ENCODE assay signal across 25 cellular contexts in the genomic region with DNA sequence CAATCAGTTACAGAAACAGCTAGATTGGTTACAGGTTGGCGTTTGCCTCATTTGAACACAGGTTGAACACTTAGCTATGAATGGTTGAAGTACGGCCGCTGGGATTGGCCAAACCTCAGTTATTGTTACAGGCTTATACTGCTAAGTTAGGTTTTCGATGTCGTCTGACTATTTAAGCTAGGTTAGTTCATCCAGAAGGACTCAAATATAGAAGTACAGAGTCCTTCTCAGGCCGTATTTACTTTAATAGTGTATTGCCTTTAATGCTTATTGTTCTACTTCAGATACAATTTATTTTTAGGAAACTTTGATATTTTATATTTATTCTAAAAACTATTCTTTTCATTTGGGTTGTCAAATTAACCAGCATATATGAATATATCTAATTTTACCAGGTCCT.
"Had no signal": no experiment of that assay in that cellular context is flagged by ENCODE, and none has a peak within 500 bp of the region (broad histone marks: within the 10 kb centered on the region; RNA-seq: fewer than 3 reads in every experiment).

No MANE protein-coding gene starts in this region.

- H3K27ac ChIP-seq: left lung, lower lobe of right lung, ovary, right atrium auricular region, sigmoid colon, spleen, suprapubic skin, thoracic aorta, tibial artery, upper lobe of right lung had no signal

- ATAC-seq: left cardiac atrium; left lung; lower lobe of right lung; natural killer cell; stimulated activated effector memory CD8-positive, alpha-beta T cell treated with anti-CD3 and anti-CD28 coated beads, Interleukin-12 subunit alpha, Interleukin-12 subunit beta, amount 100 ng/mL, for 72 hours; upper lobe of right lung had no signal

- H3K4me1 ChIP-seq: left lung, lower lobe of right lung, right atrium auricular region, sigmoid colon, spleen, suprapubic skin, upper lobe of right lung had no signal

- H3K9me3 ChIP-seq: lower lobe of right lung, ovary, right atrium auricular region, sigmoid colon, suprapubic skin, thoracic aorta, tibial artery, upper lobe of right lung had no signal

- DNase-seq: hippocampal formation; kidney glomerular epithelial cell; left cardiac atrium; left lung; lower lobe of right lung; mammary epithelial cell; mesenchymal stem cell; naive B cell; natural killer cell; nephron progenitor cell; ovary; sigmoid colon; small intestine; spleen; stimulated activated CD4-positive, alpha-beta T cell treated with anti-CD3 and anti-CD28 coated beads, Interleukin-4, amount 100 ng/mL, for 24 hours; stimulated activated naive CD4-positive, alpha-beta T cell; tibial artery; trophoblast cell; upper lobe of right lung had no signal

- H3K36me3 ChIP-seq: left lung, lower lobe of right lung, ovary, right atrium auricular region, sigmoid colon, spleen, suprapubic skin, thoracic aorta, tibial artery, upper lobe of right lung had no signal

- H3K4me3 ChIP-seq: left lung, lower lobe of right lung, ovary, right atrium auricular region, sigmoid colon, spleen, suprapubic skin, thoracic aorta, tibial artery, upper lobe of right lung had no signal

- FAIRE-seq: keratinocyte, small intestine, urothelium cell line had no signal

- H3K27me3 ChIP-seq: left lung, ovary, right atrium auricular region, sigmoid colon, spleen, suprapubic skin, tibial artery, upper lobe of right lung had no signal
